ENCODE assay signal across 1 cellular context in the genomic region with DNA sequence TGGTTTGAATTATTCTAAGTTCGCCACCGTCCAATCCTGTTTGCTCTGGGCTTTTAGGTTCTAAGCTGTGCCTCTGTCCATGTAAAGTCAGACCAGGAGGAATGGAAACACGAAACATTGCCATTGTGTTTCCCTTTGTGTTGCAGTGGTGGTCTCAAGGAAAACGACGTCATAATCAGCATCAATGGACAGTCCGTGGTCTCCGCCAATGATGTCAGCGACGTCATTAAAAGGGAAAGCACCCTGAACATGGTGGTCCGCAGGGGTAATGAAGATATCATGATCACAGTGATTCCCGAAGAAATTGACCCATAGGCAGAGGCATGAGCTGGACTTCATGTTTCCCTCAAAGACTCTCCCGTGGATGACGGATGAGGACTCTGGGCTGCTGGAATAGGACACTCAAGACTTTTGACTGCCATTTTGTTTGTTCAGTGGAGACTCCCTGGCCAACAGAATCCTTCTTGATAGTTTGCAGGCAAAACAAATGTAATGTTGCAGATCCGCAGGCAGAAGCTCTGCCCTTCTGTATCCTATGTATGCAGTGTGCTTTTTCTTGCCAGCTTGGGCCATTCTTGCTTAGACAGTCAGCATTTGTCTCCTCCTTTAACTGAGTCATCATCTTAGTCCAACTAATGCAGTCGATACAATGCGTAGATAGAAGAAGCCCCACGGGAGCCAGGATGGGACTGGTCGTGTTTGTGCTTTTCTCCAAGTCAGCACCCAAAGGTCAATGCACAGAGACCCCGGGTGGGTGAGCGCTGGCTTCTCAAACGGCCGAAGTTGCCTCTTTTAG.
TF ChIP-seq lines count a peak whose summit lies in the region.

No MANE protein-coding gene starts in this region.

TF ChIP-seq in IMR-90, 13 proteins besides CTCF, POLR2A, EP300 and RAD21 (continued from another document):
- peak; percentile 8; the same call in 1 of the 2 replicates for TF ChIP-seq MAFK (IDR thresholded peaks at IDR 0.05; ENCODE audit: low read depth, low read length)
